ENCODE assay signal across 19 cellular contexts in genomic region chr2:153074207-153074606, GRCh38.
DNase-seq lines count a peak whose midpoint lies in the region; TF ChIP-seq lines count a peak whose summit lies in the region.
"Had no signal": no experiment of that assay in that cellular context is flagged by ENCODE, and none has a peak within 500 bp of the region (broad histone marks: within the 10 kb centered on the region; RNA-seq: fewer than 3 reads in every experiment).

No MANE protein-coding gene starts in this region.

- TF ChIP-seq POLR2A in esophagus squamous epithelium (IDR thresholded peaks at IDR 0.05) (no peak), esophagus muscularis mucosa (IDR thresholded peaks at IDR 0.05; ENCODE audit: low read depth) (no peak)

- H3K4me3 ChIP-seq in esophagus squamous epithelium (no peak overlapping the region), esophagus muscularis mucosa (no peak overlapping the region)
- H3K4me3 ChIP-seq: GM23338, SK-N-MC had no signal

- H3K4me1 ChIP-seq in esophagus squamous epithelium (no peaks in the 10 kb centered on the region), esophagus muscularis mucosa (peaks cover 0 to 10% (median 0%) of the 10 kb centered on the region in 4 donors)

- TF ChIP-seq CTCF in RWPE1 (conservative IDR thresholded peaks at IDR 0.05; ENCODE audit: low read depth), result no peak
- TF ChIP-seq CTCF in esophagus squamous epithelium (IDR thresholded peaks at IDR 0.05), result no peak
- TF ChIP-seq CTCF in esophagus muscularis mucosa (IDR thresholded peaks at IDR 0.05), result no peak

- CTCF ChIA-PET in RWPE1 (lab: Yijun Ruan, JAX), result interaction anchor here (0.7 kb wide), 1 partner anchor 14 kb away, joined by 3 read pairs; no protein-coding TSS in a partner anchor

- DNase-seq in A172 (ENCODE audit: low spot score) (peak; percentile 36), HCEC 1CT (peak; percentile 36), RWPE1 (ENCODE audit: low spot score) (peak; percentile 10), iris pigment epithelial cell (ENCODE audit: low read depth) (peak; percentile 1), cerebellar cortex (ENCODE audit: low spot score) (no peak), esophagus squamous epithelium (lab: John Stamatoyannopoulos, UW) (no peak), esophagus muscularis mucosa (ENCODE audit: extremely low spot score) (no peak)
- no peak for DNase-seq in activated CD8-positive, alpha-beta memory T cell treated with anti-CD3 and anti-CD28 coated beads, Interleukin-2, amount 50 U/mL, for 4 hours
- DNase-seq: ACHN; Calu3; CD4-positive, CD25-positive, alpha-beta regulatory T cell; DMS79 treated with DMSO at 0.1 percent for 48 hours; GF-D8; KG1; NCI-H1930; NCI-H524 treated with DMSO at 0.1 percent for 48 hours; NK-92 treated with Interleukin-12 subunit alpha and Interleukin-12 subunit beta, amount 100 ng/mL, for 24 hours had no signal

- intact Hi-C loops in esophagus squamous epithelium (cut with DNase I), result no loop called here
- intact Hi-C loops in esophagus muscularis mucosa (cut with DNase I), result no loop called here

- POLR2A ChIA-PET in RWPE1 (lab: Yijun Ruan, JAX; ENCODE audit: low non-redundant PET), result no interaction called here

- H3K27me3 ChIP-seq in esophagus squamous epithelium, result no peaks in the 10 kb centered on the region
- no peaks in the 10 kb centered on the region for H3K27me3 ChIP-seq in esophagus muscularis mucosa

- no peak for TF ChIP-seq EP300 in esophagus muscularis mucosa (IDR thresholded peaks at IDR 0.05)

- 46 to 69% methylated on average over 1 of the region's 1 CpG for WGBS in esophagus squamous epithelium, 2 donors
- WGBS in esophagus muscularis mucosa, result 100% methylated on average over 1 of the region's 1 CpG

- H3K27ac ChIP-seq in RWPE1 (no peak overlapping the region), esophagus squamous epithelium (no peak overlapping the region), esophagus muscularis mucosa (replicated peaks in 1 of 4) (no peak overlapping the region)
- H3K27ac ChIP-seq: SK-N-MC had no signal

- H3K9me3 ChIP-seq in esophagus squamous epithelium (no peaks in the 10 kb centered on the region), esophagus muscularis mucosa (no peaks in the 10 kb centered on the region)

- no peaks in the 10 kb centered on the region for H3K36me3 ChIP-seq in esophagus squamous epithelium
- H3K36me3 ChIP-seq in esophagus muscularis mucosa, result no peaks in the 10 kb centered on the region

Comparison
In these comparisons a context has a peak if more than half of its experiments do, and no peak if none do; other contexts are left out.
1. DNase-seq: peak in A172 (single experiment), HCEC 1CT (single experiment), RWPE1 (single experiment) and iris pigment epithelial cell (single experiment); none in activated CD8-positive, alpha-beta memory T cell treated with anti-CD3 and anti-CD28 coated beads, Interleukin-2, amount 50 U/mL, for 4 hours (single experiment), cerebellar cortex (single experiment), esophagus squamous epithelium (single experiment) and esophagus muscularis mucosa (single experiment).